28 cellular contexts compared by ENCODE assay signal in the genomic region with DNA sequence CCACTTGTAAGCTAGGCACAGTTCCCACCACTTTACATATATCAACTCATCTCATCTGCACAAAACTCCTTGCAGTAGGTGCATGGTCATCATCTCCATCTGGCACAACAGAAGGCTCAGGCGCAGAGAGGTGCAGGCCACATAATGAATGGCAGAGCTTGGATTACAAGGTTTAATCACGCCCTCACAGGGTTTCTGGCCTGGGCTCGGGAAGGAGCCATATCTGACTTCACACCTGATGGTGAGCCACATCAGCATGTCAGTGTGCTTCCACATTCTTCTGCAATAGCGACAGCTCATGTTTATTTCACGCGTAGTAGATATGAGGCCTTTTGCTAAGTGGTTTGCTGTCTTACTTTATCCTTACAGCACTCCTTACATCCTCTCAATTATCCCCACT.
"Had no signal": no experiment of that assay in that cellular context is flagged by ENCODE, and none has a peak within 500 bp of the region (broad histone marks: within the 10 kb centered on the region; RNA-seq: fewer than 3 reads in every experiment).

No MANE protein-coding gene starts in this region.

- H3K4me3 ChIP-seq: adrenal gland, K562, SJCRH30 had no signal

- H3K36me3 ChIP-seq: adrenal gland, SJCRH30 had no signal

- H3K27me3 ChIP-seq: adrenal gland, SJCRH30 had no signal

- ATAC-seq: activated CD8-positive, alpha-beta T cell treated with anti-CD3 and anti-CD28 coated beads, Interleukin-2, amount 10 ng/mL, durations not matched to agents 7 days and 5 days; K562; Panc1; T-helper 17 cell; WTC11 had no signal

- FAIRE-seq: K562 had no signal

- H3K4me1 ChIP-seq: adrenal gland, SJCRH30 had no signal

- H3K9me3 ChIP-seq: SJCRH30 had no signal

- H3K27ac ChIP-seq: adrenal gland, SJCRH30 had no signal

- DNase-seq: activated CD4-positive, alpha-beta T cell treated with anti-CD3 and anti-CD28 coated beads for 48 hours; activated CD4-positive, alpha-beta T cell treated with anti-CD3 and anti-CD28 coated beads, Interleukin-2, amount 50 U/mL, for 4 hours; activated CD4-positive, CD25-positive, alpha-beta regulatory T cell treated with anti-CD3 and anti-CD28 coated beads, Interleukin-2, amount 50 U/mL, for 72 hours; activated CD8-positive, alpha-beta memory T cell treated with anti-CD3 and anti-CD28 coated beads, Interleukin-2, amount 50 U/mL, for 48 hours; activated CD8-positive, alpha-beta T cell treated with anti-CD3 and anti-CD28 coated beads, Interleukin-2, amount 10 ng/mL, durations not matched to agents 7 days and 5 days; activated naive CD4-positive, alpha-beta T cell treated with anti-CD3 and anti-CD28 coated beads, Interleukin-2, amount 50 U/mL, for 16 hours; activated naive CD8-positive, alpha-beta T cell treated with anti-CD3 and anti-CD28 coated beads, Interleukin-2, amount 10 ng/mL, durations not matched to agents 7 days and 5 days; activated T-cell treated with anti-CD3 and anti-CD28 coated beads, Interleukin-2, amount 50 U/mL, for 1 hour; adrenal gland; anterior cingulate cortex; Karpas-422; MM.1S; NCI-H1105; NCI-H1436; NCI-H1930; NCI-H2107; NCI-H510A treated with DMSO at 0.1 percent for 48 hours; NCI-H774; NK-92 treated with Interleukin-12 subunit alpha and Interleukin-12 subunit beta, amount 100 ng/mL, for 24 hours; OCI-M1; Right ventricle myocardium superior; RPMI8226; SJCRH30; T-helper 17 cell; T-helper 9 cell had no signal
